In the genomic region with DNA sequence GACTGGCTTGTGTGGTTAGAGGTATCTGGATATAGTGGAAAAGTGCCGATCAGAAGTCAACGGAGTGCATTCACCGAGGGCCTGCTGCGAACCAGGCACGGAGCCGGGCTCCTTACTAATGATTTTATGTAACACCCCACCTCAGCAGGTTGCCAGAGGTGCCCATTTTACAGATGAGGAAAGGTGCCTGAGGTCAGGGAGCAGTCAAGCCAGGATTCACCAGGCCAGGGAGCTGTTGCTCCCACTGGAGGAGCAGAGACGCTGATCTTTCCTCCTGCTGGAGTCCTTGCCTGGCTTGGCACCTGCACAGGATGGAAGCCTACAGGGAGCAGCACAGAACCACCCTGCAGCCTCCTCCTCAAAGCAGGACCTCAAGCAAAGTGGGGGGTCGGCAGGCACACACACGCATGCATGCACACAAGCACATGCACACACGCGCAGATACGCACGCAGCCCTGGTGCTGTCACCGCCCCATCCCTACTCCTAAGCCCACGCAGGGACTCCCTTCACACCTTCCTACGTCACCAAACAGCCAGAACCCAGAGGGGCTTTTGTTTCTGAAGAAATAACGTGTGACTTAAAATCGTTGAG, we compare ENCODE assay signal across 24 cellular contexts. TPM values are rescaled to one million over a fixed set of nuclear protein-coding genes. Genes with fewer than 3 reads are reported as not detected.
DNase-seq lines count a peak whose midpoint lies in the region; FAIRE-seq and TF ChIP-seq lines count a peak whose summit lies in the region.
"Had no signal": no experiment of that assay in that cellular context is flagged by ENCODE, and none has a peak within 500 bp of the region (broad histone marks: within the 10 kb centered on the region; RNA-seq: fewer than 3 reads in every experiment).

No MANE protein-coding gene starts in this region.

- H3K27ac ChIP-seq in H1 (ENCODE audit: low read depth, low read length): no peak overlapping the region
- H3K27ac ChIP-seq in ovary: peak overlapping the region; percentile 12 to 82
- H3K27ac ChIP-seq in H9 (ENCODE audit: insufficient read length, low read depth, low read length): no peak overlapping the region
- H3K27ac ChIP-seq in testis: no peak overlapping the region

- no peak overlapping the region for H3K4ac ChIP-seq in H1 (replicated peaks; ENCODE audit: insufficient read length, low read depth, low read length)
- no peak overlapping the region for H3K4ac ChIP-seq in H9 (ENCODE audit: low read depth, low read length)

- H2BK20ac ChIP-seq in H1 (ENCODE audit: low read length) (no peak overlapping the region), H9 (ENCODE audit: low read depth, low read length, poor library complexity, severe bottlenecking) (no peak overlapping the region)

- no peaks in the 10 kb centered on the region; a peak in 2 of 8 replicates for H3K36me3 ChIP-seq in H1 (ENCODE audit: control insufficient read depth in 2 of 4, insufficient read depth in 4 of 4, low read length in 3 of 4)
- H3K36me3 ChIP-seq in ovary: no peaks in the 10 kb centered on the region
- no peaks in the 10 kb centered on the region for H3K36me3 ChIP-seq in testis (ENCODE audit: low read depth, missing control alignments)
- H3K36me3 ChIP-seq: BE2C had no signal

- no peak for DNase-seq in H1 (ENCODE audit: low read depth in 1 of 2, low spot score in 2 of 2)
- DNase-seq in ovary: peak in 2 of 5 donors; percentile 43 to 46
- DNase-seq in urothelium cell line (ENCODE audit: low spot score): no peak
- no peak for DNase-seq in H9
- no peak for DNase-seq in testis
- no peak for DNase-seq in NCI-H1092 (lab: John Stamatoyannopoulos, UW)
- DNase-seq: ACHN; BE2C; CD4-positive, CD25-positive, alpha-beta regulatory T cell; CD8-positive, alpha-beta memory T cell; COR-L47; DMS 273 treated with DMSO at 0.1 percent for 48 hours; DMS53; DND-41; EL; HCEC 1CT had no signal

- CTCF ChIA-PET in H1 (lab: Charles Lee; ENCODE audit: partially characterized antibody): interaction anchor here (0.6 to 24.3 kb wide), 8 partner anchors 7 to 663 kb away, joined by 3 to 384 read pairs (median 20); no protein-coding TSS in a partner anchor

- H3K9ac ChIP-seq in H1 (replicated peaks in 1 of 4; ENCODE audit: extremely low read depth in 1 of 4, low read depth in 3 of 4, low read length in 3 of 4): no peak overlapping the region
- no peak overlapping the region for H3K9ac ChIP-seq in H9 (ENCODE audit: extremely low read depth, insufficient read length, low read length)

- H3K56ac ChIP-seq in H1 (replicated peaks; ENCODE audit: insufficient read length, low read depth, low read length): no peak overlapping the region
- H3K56ac ChIP-seq in H9 (ENCODE audit: insufficient read length, low read depth, low read length): no peak overlapping the region

- H3K9me3 Mint-ChIP-seq in brain: peaks cover 0 to 2% (median 0%) of the 10 kb centered on the region in 5 experiments
- no peaks in the 10 kb centered on the region for H3K9me3 Mint-ChIP-seq in H9
- H3K9me3 Mint-ChIP-seq: CD8-positive, alpha-beta memory T cell; IgD-negative memory B cell had no signal

- H3K23ac ChIP-seq in H1 (ENCODE audit: insufficient read length) (no peak overlapping the region), H9 (ENCODE audit: insufficient read length, low read depth, low read length) (no peak overlapping the region)

- TF ChIP-seq EP300 in H1 (IDR thresholded peaks at IDR 0.05; ENCODE audit: borderline replicate concordance in 1 of 2, low read depth in 2 of 2, low read length in 2 of 2): no peak
- no peak for TF ChIP-seq EP300 in ovary (IDR thresholded peaks at IDR 0.05)

- peak overlapping the region in 3 of 5 experiments; percentile 38 to 90 (median 68) for H3K27ac Mint-ChIP-seq in brain
- H3K27ac Mint-ChIP-seq in H9: no peak overlapping the region
- H3K27ac Mint-ChIP-seq: CD4-positive, CD25-positive, alpha-beta regulatory T cell; IgD-negative memory B cell had no signal

- H2BK5ac ChIP-seq in H1 (ENCODE audit: low read depth, low read length) (no peak overlapping the region), H9 (ENCODE audit: insufficient read length, low read length) (no peak overlapping the region)

- H4K5ac ChIP-seq in H1 (ENCODE audit: insufficient read length, low read depth, low read length) (no peak overlapping the region), H9 (ENCODE audit: insufficient read length, low read depth, low read length) (no peak overlapping the region)

- POLR2A ChIA-PET in H1 (lab: Charles Lee; ENCODE audit: partially characterized antibody): no interaction called here

- intact Hi-C loops in ovary (cut with DNase I) (loop anchor here in 2 of 4 donors (2.0 to 5.0 kb wide), 2 partner anchors 163 to 167 kb away; no protein-coding TSS in a partner anchor), testis (cut with DNase I; ENCODE audit: low total_unique reads) (no loop called here)

- H2BK120ac ChIP-seq in H1 (replicated peaks; ENCODE audit: low read depth, low read length): no peak overlapping the region
- H2BK120ac ChIP-seq in H9 (ENCODE audit: low read depth, low read length, poor library complexity, severe bottlenecking): no peak overlapping the region

- H3K79me1 ChIP-seq in H1 (ENCODE audit: low read depth, low read length) (no peaks in the 10 kb centered on the region), H9 (ENCODE audit: insufficient read depth, low read depth, low read length, poor library complexity, severe bottlenecking) (no peaks in the 10 kb centered on the region)

- peaks cover 0 to 9% (median 5%) of the 10 kb centered on the region in 4 experiments; a peak in 3 of 7 replicates for H3K27me3 ChIP-seq in H1 (replicated peaks in 1 of 4; ENCODE audit: control insufficient read depth in 3 of 4, extremely low read depth in 1 of 4, insufficient read depth in 3 of 4, low read length in 3 of 4)
- no peaks in the 10 kb centered on the region for H3K27me3 ChIP-seq in ovary
- H3K27me3 ChIP-seq in H9 (ENCODE audit: insufficient read depth, low read length): no peaks in the 10 kb centered on the region; the same call in 1 of the 2 replicates
- H3K27me3 ChIP-seq in testis: no peaks in the 10 kb centered on the region
- H3K27me3 ChIP-seq: BE2C had no signal

- H4K20me1 ChIP-seq in H1 (replicated peaks in 1 of 2; ENCODE audit: control insufficient read depth in 1 of 2, insufficient read depth in 2 of 2, low read length in 2 of 2) (no peaks in the 10 kb centered on the region), H9 (ENCODE audit: control insufficient read depth, insufficient read depth, insufficient read length) (peaks cover 2% of the 10 kb centered on the region)

- no peak overlapping the region for H3T11ph ChIP-seq in H9 (ENCODE audit: low read length)

- H3K79me2 ChIP-seq in H1 (ENCODE audit: control insufficient read depth in 1 of 2, insufficient read depth in 2 of 2, low read length in 2 of 2) (no peaks in the 10 kb centered on the region), H9 (ENCODE audit: insufficient read depth, low read length) (no peaks in the 10 kb centered on the region)

- H3K4me3 Mint-ChIP-seq in brain (no peak overlapping the region), H9 (no peak overlapping the region)
- H3K4me3 Mint-ChIP-seq: CD4-positive, CD25-positive, alpha-beta regulatory T cell; CD8-positive, alpha-beta memory T cell; IgD-negative memory B cell had no signal

- H3K4me3 ChIP-seq in H1 (ENCODE audit: extremely low read depth in 1 of 4, insufficient read depth in 2 of 4, low read depth in 3 of 4, low read length in 4 of 4) (no peak overlapping the region), ovary (no peak overlapping the region), testis (no peak overlapping the region)
- H3K4me3 ChIP-seq: GM12878 had no signal

- H2BK12ac ChIP-seq in H1 (ENCODE audit: low read depth, low read length) (no peak overlapping the region), H9 (ENCODE audit: insufficient read length, low read depth, low read length) (no peak overlapping the region)

- TF ChIP-seq RAD21 in H1 (IDR thresholded peaks at IDR 0.05 in 1 of 2, conservative IDR thresholded peaks at IDR 0.05 in 1 of 2; ENCODE audit: low read depth in 2 of 2, low read length in 2 of 2): no peak

- WGBS in H1 (ENCODE audit: extremely low coverage in 1 of 2, insufficient coverage in 1 of 2, insufficient read length in 1 of 2, insufficient replicate concordance in 2 of 2, low coverage in 1 of 2, low lambda C conversion rate in 2 of 2, missing lambda C conversion rate in 1 of 2), 2 experiments: 89% methylated on average over 18 of the region's 18 CpGs; no CpG with 5 or more reads in 1 of the 2 experiments
- 79 to 90% (median 87%) methylated on average over 18 of the region's 18 CpGs for WGBS in ovary, 3 donors
- no CpG with 5 or more reads among the region's 18 CpGs for WGBS in H9 (ENCODE audit: extremely low coverage, insufficient read length, low lambda C conversion rate)
- WGBS in testis, 2 donors: 89 to 95% methylated on average over 13 to 18 of the region's 18 CpGs

- no peak overlapping the region for H3K18ac ChIP-seq in H1 (ENCODE audit: extremely low read depth, low read length)
- no peak overlapping the region for H3K18ac ChIP-seq in H9 (ENCODE audit: insufficient read length, low read depth, low read length)

- H4K8ac ChIP-seq in H1 (ENCODE audit: extremely low read depth, insufficient read depth, low read length) (peak overlapping the region; percentile 53; the same call in 1 of the 2 replicates), H9 (replicated peaks; ENCODE audit: insufficient read length, low read depth, low read length) (no peak overlapping the region)

- H3K14ac ChIP-seq in H1 (ENCODE audit: insufficient read length) (no peak overlapping the region), H9 (ENCODE audit: insufficient read depth, low read length) (no peak overlapping the region)

- H3K4me1 Mint-ChIP-seq in brain: peaks cover 18% of the 10 kb centered on the region
- H3K4me1 Mint-ChIP-seq in H9: peaks cover 5 to 6% of the 10 kb centered on the region in 2 experiments; a peak in 3 of 4 replicates

- H3K4me2 ChIP-seq in H1 (ENCODE audit: insufficient read depth in 1 of 2, low read depth in 2 of 2, low read length in 2 of 2): no peak overlapping the region
- H3K4me2 ChIP-seq in H9 (ENCODE audit: insufficient read depth, insufficient read length, low read length): no peak overlapping the region

- H3K9me3 ChIP-seq in H1 (ENCODE audit: insufficient read depth in 2 of 2, low read depth in 1 of 2, low read length in 1 of 2) (no peaks in the 10 kb centered on the region), ovary (no peaks in the 10 kb centered on the region), H9 (ENCODE audit: control insufficient read depth, low read depth, low read length) (no peaks in the 10 kb centered on the region), testis (no peaks in the 10 kb centered on the region)
- H3K9me3 ChIP-seq: BE2C had no signal

- peaks cover 0 to 1% (median 0%) of the 10 kb centered on the region in 4 experiments; a peak in 1 of 7 replicates for H3K4me1 ChIP-seq in H1 (replicated peaks in 1 of 4; ENCODE audit: control insufficient read depth in 3 of 4, insufficient read depth in 4 of 4, low read length in 3 of 4)
- peaks cover 8% of the 10 kb centered on the region for H3K4me1 ChIP-seq in ovary (ENCODE audit: insufficient read depth)
- no peaks in the 10 kb centered on the region for H3K4me1 ChIP-seq in H9 (ENCODE audit: insufficient read depth, low read length)
- H3K4me1 ChIP-seq in testis: peaks cover 6% of the 10 kb centered on the region
- H3K4me1 ChIP-seq: BE2C had no signal

- TF ChIP-seq POLR2A in H1 (IDR thresholded peaks at IDR 0.05; ENCODE audit: control extremely low read depth in 1 of 2, low read depth in 2 of 2, low read length in 2 of 2) (no peak), ovary (IDR thresholded peaks at IDR 0.05) (no peak), testis (IDR thresholded peaks at IDR 0.05) (no peak)

- FAIRE-seq in H1 (lab: Jason Lieb, UNC) (no peak), urothelium cell line (lab: Jason Lieb, UNC) (peak; percentile 65)
- FAIRE-seq: A204.1, GM12878, GM19239, HTR-8/SVneo had no signal

- H2AFZ ChIP-seq in H1 (ENCODE audit: low read length): no peak overlapping the region
- H2AFZ ChIP-seq in H9 (ENCODE audit: low read length): no peak overlapping the region

- no peak overlapping the region for H2AK5ac ChIP-seq in H1 (ENCODE audit: low read depth, low read length)
- H2AK5ac ChIP-seq in H9 (ENCODE audit: insufficient read length, low read length): no peak overlapping the region

- TF ChIP-seq CTCF in brain (conservative IDR thresholded peaks at IDR 0.05): no peak
- TF ChIP-seq CTCF in H1 (IDR thresholded peaks at IDR 0.05; ENCODE audit: control extremely low read depth in 1 of 3, insufficient read depth in 1 of 3, low read depth in 1 of 3, low read length in 3 of 3): no peak
- no peak for TF ChIP-seq CTCF in ovary (IDR thresholded peaks at IDR 0.05)
- TF ChIP-seq CTCF in H9 (conservative IDR thresholded peaks at IDR 0.05): no peak
- TF ChIP-seq CTCF in testis (IDR thresholded peaks at IDR 0.05): no peak

- H3K23me2 ChIP-seq in H1 (ENCODE audit: low read depth, low read length) (no peaks in the 10 kb centered on the region), H9 (ENCODE audit: insufficient read length, low read depth, low read length, poor library complexity, severe bottlenecking) (no peaks in the 10 kb centered on the region)

- H4K91ac ChIP-seq in H1 (replicated peaks; ENCODE audit: insufficient read length, low read length) (no peak overlapping the region), H9 (ENCODE audit: insufficient read length, low read depth, low read length) (no peak overlapping the region)

- H3K27me3 Mint-ChIP-seq in brain: no peaks in the 10 kb centered on the region
- peaks cover 82% of the 10 kb centered on the region for H3K27me3 Mint-ChIP-seq in H9 (ENCODE audit: low read depth)
- H3K27me3 Mint-ChIP-seq: CD8-positive, alpha-beta memory T cell; IgD-negative memory B cell had no signal

- H3K36me3 Mint-ChIP-seq in brain (peaks cover 19% of the 10 kb centered on the region), H9 (ENCODE audit: insufficient read depth in 1 of 3, low read depth in 3 of 3) (peaks cover 0 to 6% (median 0%) of the 10 kb centered on the region in 3 experiments; a peak in 3 of 7 replicates)
- H3K36me3 Mint-ChIP-seq: CD4-positive, CD25-positive, alpha-beta regulatory T cell; CD8-positive, alpha-beta memory T cell had no signal

- H2BK15ac ChIP-seq in H1 (ENCODE audit: low read length) (no peak overlapping the region), H9 (ENCODE audit: low read depth, low read length) (no peak overlapping the region)

RNA-seq across cellular contexts. Expression of a gene that starts 16.2 kb away (rescaled TPM):
- polyA plus RNA-seq in brain (ENCODE audit: insufficient read depth, low read depth, low replicate concordance): 4.2 TPM
- 0.84 TPM in 1 of 2 replicates, not detected in the other for total RNA-seq in H1 (2021; fragmentation: NEBNext Ultra II Directional; extraction: Animal tissue kit (Norgen Biotek cat#: 25700))
- polyA plus RNA-seq in H1 (2011; rRNA removed): 0.28 and 0.30 TPM in 2 replicates
- 0.28 TPM for polyA plus RNA-seq in H1 (2011; cell fraction: cytosol; rRNA removed)
- 0.33 TPM for polyA plus RNA-seq in H1 (2011; cell fraction: nucleus; rRNA removed)
- polyA plus RNA-seq in H1 (2012, experiment 1 of 2): 0.24 to 0.43 TPM (median 0.28 TPM) in 3 of 4 replicates, not detected in the other
- 0.22 TPM for polyA plus RNA-seq in H1 (2012, experiment 2 of 2)
- polyA plus RNA-seq in H1 (2013, experiment 1 of 2): 0.10 TPM
- polyA plus RNA-seq in H1 (2013, experiment 2 of 2): 0.13 TPM
- 0.13 and 0.39 TPM in 2 replicates for polyA minus RNA-seq in H1 (2011; rRNA and poly(A)+ RNA removed)
- polyA minus RNA-seq in H1 (2011; cell fraction: cytosol; rRNA and poly(A)+ RNA removed): not detected
- not detected for polyA minus RNA-seq in H1 (2011; cell fraction: nucleus; rRNA and poly(A)+ RNA removed)
- 1 to 10 TPM; 1.4 to 4.6 (median 3.2) TPM for total RNA-seq in ovary
- 1 to 10 TPM; 1.4 to 2.0 TPM for polyA plus RNA-seq in ovary
- not detected in 2 replicates for total RNA-seq in H9 (2021)
- 10 to 100 TPM; 12.1 to 22.8 TPM for total RNA-seq in testis
- polyA plus RNA-seq in testis (ENCODE audit: insufficient read depth, low read depth, low replicate concordance): 45.4 TPM
- total RNA-seq: CD4-positive, CD25-positive, alpha-beta regulatory T cell; CD8-positive, alpha-beta memory T cell; G401; H4 had no signal

RNA-seq across cellular contexts. Expression of a gene that starts 19.7 kb away (rescaled TPM):
- 13.4 TPM for polyA plus RNA-seq in brain (ENCODE audit: insufficient read depth, low read depth, low replicate concordance)
- total RNA-seq in H1 (2021; fragmentation: NEBNext Ultra II Directional; extraction: Animal tissue kit (Norgen Biotek cat#: 25700)): 1.0 and 1.1 TPM in 2 replicates
- polyA plus RNA-seq in H1 (2011; rRNA removed): 1.4 and 1.5 TPM in 2 replicates
- polyA plus RNA-seq in H1 (2011; cell fraction: cytosol; rRNA removed): 0.75 TPM
- 0.86 TPM for polyA plus RNA-seq in H1 (2011; cell fraction: nucleus; rRNA removed)
- 0.84 to 1.0 TPM (median 0.98 TPM) in 4 replicates for polyA plus RNA-seq in H1 (2012, experiment 1 of 2)
- 0.87 TPM for polyA plus RNA-seq in H1 (2012, experiment 2 of 2)
- polyA plus RNA-seq in H1 (2013, experiment 1 of 2): 0.79 TPM
- 0.79 TPM for polyA plus RNA-seq in H1 (2013, experiment 2 of 2)
- 1.0 and 1.5 TPM in 2 replicates for polyA minus RNA-seq in H1 (2011; rRNA and poly(A)+ RNA removed)
- polyA minus RNA-seq in H1 (2011; cell fraction: cytosol; rRNA and poly(A)+ RNA removed): 0.44 TPM
- polyA minus RNA-seq in H1 (2011; cell fraction: nucleus; rRNA and poly(A)+ RNA removed): 0.70 TPM
- 10 to 100 TPM in 3 of 7 donors, 1 to 10 TPM in 4; 3.9 to 18.7 (median 9.0) TPM for total RNA-seq in ovary
- polyA plus RNA-seq in ovary: 1 to 10 TPM; 4.0 to 5.1 TPM
- 0.92 and 1.4 TPM in 2 replicates for total RNA-seq in H9 (2021)
- total RNA-seq in testis: 1 to 10 TPM; 7.4 to 7.5 TPM
- polyA plus RNA-seq in testis (ENCODE audit: insufficient read depth, low read depth, low replicate concordance): 11.1 TPM

RNA-seq across cellular contexts. Expression of a gene that starts 54.7 kb away (rescaled TPM):
- polyA plus RNA-seq in brain (ENCODE audit: insufficient read depth, low read depth, low replicate concordance) (52.6 TPM), H1 (2011; rRNA removed) (66.7 and 110 TPM in 2 replicates), ovary (10 to 100 TPM in 1 of 2 donors, 1 to 10 TPM in 1; 7.1 to 17.2 TPM), testis (ENCODE audit: insufficient read depth, low read depth, low replicate concordance) (52.5 TPM)
- total RNA-seq in H1 (2021; fragmentation: NEBNext Ultra II Directional; extraction: Animal tissue kit (Norgen Biotek cat#: 25700)): 122 and 130 TPM in 2 replicates
- 101 TPM for polyA plus RNA-seq in H1 (2011; cell fraction: cytosol; rRNA removed)
- polyA plus RNA-seq in H1 (2011; cell fraction: nucleus; rRNA removed): 162 TPM
- 76.6 to 172 TPM (median 129 TPM) in 4 replicates for polyA plus RNA-seq in H1 (2012, experiment 1 of 2)
- 53.7 TPM for polyA plus RNA-seq in H1 (2012, experiment 2 of 2)
- 37.8 TPM for polyA plus RNA-seq in H1 (2013, experiment 1 of 2)
- polyA plus RNA-seq in H1 (2013, experiment 2 of 2): 37.4 TPM
- 150 and 166 TPM in 2 replicates for polyA minus RNA-seq in H1 (2011; rRNA and poly(A)+ RNA removed)
- 183 TPM for polyA minus RNA-seq in H1 (2011; cell fraction: cytosol; rRNA and poly(A)+ RNA removed)
- polyA minus RNA-seq in H1 (2011; cell fraction: nucleus; rRNA and poly(A)+ RNA removed): 71.0 TPM
- total RNA-seq in ovary (10 to 100 TPM; 21.8 to 44.6 (median 38.3) TPM), H9 (2021) (77.0 and 81.6 TPM in 2 replicates), testis (100 to 1,000 TPM; 105 to 108 TPM)

RNA-seq across cellular contexts. Expression of a gene that starts 55.3 kb away (rescaled TPM):
- 48.7 TPM for polyA plus RNA-seq in brain (ENCODE audit: insufficient read depth, low read depth, low replicate concordance)
- 9.6 and 9.7 TPM in 2 replicates for total RNA-seq in H1 (2021; fragmentation: NEBNext Ultra II Directional; extraction: Animal tissue kit (Norgen Biotek cat#: 25700))
- 6.6 and 6.9 TPM in 2 replicates for polyA plus RNA-seq in H1 (2011; rRNA removed)
- 7.7 TPM for polyA plus RNA-seq in H1 (2011; cell fraction: cytosol; rRNA removed)
- 7.4 TPM for polyA plus RNA-seq in H1 (2011; cell fraction: nucleus; rRNA removed)
- 5.7 to 7.8 TPM (median 6.8 TPM) in 4 replicates for polyA plus RNA-seq in H1 (2012, experiment 1 of 2)
- 4.4 TPM for polyA plus RNA-seq in H1 (2012, experiment 2 of 2)
- 5.3 TPM for polyA plus RNA-seq in H1 (2013, experiment 1 of 2)
- polyA plus RNA-seq in H1 (2013, experiment 2 of 2): 5.5 TPM
- polyA minus RNA-seq in H1 (2011; rRNA and poly(A)+ RNA removed): 6.4 and 7.5 TPM in 2 replicates
- polyA minus RNA-seq in H1 (2011; cell fraction: cytosol; rRNA and poly(A)+ RNA removed): 5.6 TPM
- 4.3 TPM for polyA minus RNA-seq in H1 (2011; cell fraction: nucleus; rRNA and poly(A)+ RNA removed)
- total RNA-seq in ovary: 10 to 100 TPM; 11.1 to 40.8 (median 19.9) TPM
- 1 to 10 TPM; 7.2 to 8.7 TPM for polyA plus RNA-seq in ovary
- total RNA-seq in H9 (2021): 5.0 and 5.2 TPM in 2 replicates
- 10 to 100 TPM; 15.1 to 20.2 TPM for total RNA-seq in testis
- 13.7 TPM for polyA plus RNA-seq in testis (ENCODE audit: insufficient read depth, low read depth, low replicate concordance)

Comparison
In these comparisons a context has a peak if more than half of its experiments do, and no peak if none do; other contexts are left out.
1. H3K27ac Mint-ChIP-seq: peak in brain (3 of 5); none in H9 (0 of 3).
2. H3K27ac ChIP-seq: peak in ovary (2 of 2); none in H1 (single experiment), H9 (single experiment) and testis (0 of 2).